Comparison of ENCODE assay signal across 12 cellular contexts in the genomic region with DNA sequence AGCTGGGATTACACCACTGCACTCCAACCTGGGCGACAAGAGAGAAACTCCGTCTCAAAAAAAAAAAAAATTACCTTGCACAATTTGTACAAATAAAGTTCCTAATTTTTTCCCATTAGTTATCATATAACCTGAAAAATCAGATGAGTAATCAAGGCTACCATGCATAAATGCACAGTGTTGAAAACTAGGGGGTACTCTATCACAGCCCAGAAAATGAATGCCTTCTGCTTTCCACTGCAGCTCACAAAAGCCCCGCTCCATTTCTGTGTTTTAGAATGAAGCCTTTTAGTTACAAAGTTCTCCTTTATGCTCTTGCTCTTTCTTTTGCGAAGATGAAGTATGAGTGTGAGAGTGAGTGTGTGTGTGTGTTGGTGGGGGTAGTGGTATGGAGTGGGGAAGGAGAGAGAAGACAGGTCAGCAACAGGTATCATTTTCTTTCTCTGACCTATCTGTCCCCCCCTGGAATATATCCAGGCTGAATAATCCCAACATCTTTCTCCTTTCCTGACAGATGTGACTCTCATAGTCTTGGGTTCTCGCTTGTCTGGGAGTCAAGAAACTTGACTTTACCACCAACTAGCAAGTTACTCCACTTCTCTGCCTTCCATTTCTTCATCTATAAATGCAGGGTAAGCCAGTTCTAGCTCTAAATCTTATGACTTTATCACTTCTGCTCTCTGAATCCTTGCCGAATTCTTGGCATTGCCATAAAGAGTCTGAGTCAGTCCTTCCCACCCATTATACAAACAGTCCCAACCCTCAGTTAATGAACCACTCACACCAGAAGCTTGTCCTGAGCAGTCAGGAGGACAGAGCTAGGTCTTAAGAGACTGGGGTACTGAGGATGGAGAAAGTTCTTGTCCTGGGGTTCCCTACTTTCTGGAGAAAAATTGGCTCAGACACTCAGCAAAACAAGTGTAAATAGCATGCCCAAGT. TPM values are rescaled to one million over a fixed set of nuclear protein-coding genes. Genes with fewer than 3 reads are reported as not detected.
DNase-seq lines count a peak whose midpoint lies in the region; ATAC-seq and TF ChIP-seq lines count a peak whose summit lies in the region.
"Had no signal": no experiment of that assay in that cellular context is flagged by ENCODE, and none has a peak within 500 bp of the region (broad histone marks: within the 10 kb centered on the region; RNA-seq: fewer than 3 reads in every experiment).

No MANE protein-coding gene starts in this region.

- peaks cover 15% of the 10 kb centered on the region for H3K4me1 ChIP-seq in RWPE2 (ENCODE audit: insufficient read depth, poor library complexity, severe bottlenecking)
- H3K4me1 ChIP-seq in parathyroid adenoma = no peaks in the 10 kb centered on the region

- peak; percentile 100 for ATAC-seq in RWPE2 (ENCODE audit: low read depth)
- ATAC-seq in esophagus mucosa = peak; percentile 98
- no peak for ATAC-seq in HG03378 (IDR thresholded peaks at IDR 0.05; ENCODE audit: unreplicated experiment)
- ATAC-seq: stimulated activated naive CD8-positive, alpha-beta T cell treated with anti-CD3 and anti-CD28 coated beads, Interleukin-15, Interleukin-2, amounts not matched to agents 100 U/mL and 50 U/mL, for 24 hours had no signal

- no peak overlapping the region for H3K9ac ChIP-seq in parathyroid adenoma

- H3K27me3 ChIP-seq in RWPE2 (ENCODE audit: insufficient read depth, poor library complexity, severe bottlenecking) (no peaks in the 10 kb centered on the region), parathyroid adenoma (ENCODE audit: control insufficient read depth, insufficient read depth, low read length) (no peaks in the 10 kb centered on the region)

- H3K27ac ChIP-seq in RWPE2 (ENCODE audit: poor library complexity, severe bottlenecking) (peak overlapping the region; percentile 50), parathyroid adenoma (no peak overlapping the region)
- H3K27ac ChIP-seq: dorsolateral prefrontal cortex had no signal

- no peak overlapping the region for H3K4me2 ChIP-seq in parathyroid adenoma (ENCODE audit: low read length)

- peak overlapping the region; percentile 11 for H2AFZ ChIP-seq in parathyroid adenoma

- peak; percentile 81 for DNase-seq in EL
- DNase-seq in RWPE2 (ENCODE audit: low spot score) = no peak
- DNase-seq in stimulated activated CD4-positive, alpha-beta T cell treated with anti-CD3 and anti-CD28 coated beads, Interleukin-4, amount 100 ng/mL, for 1 hour = no peak
- DNase-seq in NCI-H1694 treated with DMSO at 0.1 percent for 48 hours (lab: John Stamatoyannopoulos, UW) = no peak
- DNase-seq in NCI-H82 treated with DMSO at 0.1 percent for 48 hours (lab: John Stamatoyannopoulos, UW; ENCODE audit: unreplicated experiment) = no peak
- DNase-seq: activated CD4-positive, CD25-positive, alpha-beta regulatory T cell; dorsolateral prefrontal cortex; stimulated activated naive CD8-positive, alpha-beta T cell treated with anti-CD3 and anti-CD28 coated beads, Interleukin-15, Interleukin-2, amounts not matched to agents 100 U/mL and 50 U/mL, for 24 hours had no signal

- no peak for TF ChIP-seq CTCF in RWPE2 (IDR thresholded peaks at IDR 0.05; ENCODE audit: poor library complexity, severe bottlenecking)
- no peak for TF ChIP-seq CTCF in parathyroid adenoma (IDR thresholded peaks at IDR 0.05)

- H3K4me3 ChIP-seq in RWPE2 (ENCODE audit: severe bottlenecking) (no peak overlapping the region), parathyroid adenoma (ENCODE audit: low read depth, low read length) (no peak overlapping the region)
- H3K4me3 ChIP-seq: dorsolateral prefrontal cortex had no signal

- no peaks in the 10 kb centered on the region for H3K9me3 ChIP-seq in RWPE2 (ENCODE audit: severe bottlenecking)
- no peaks in the 10 kb centered on the region for H3K9me3 ChIP-seq in parathyroid adenoma (ENCODE audit: control insufficient read depth, low read length)

- H3K36me3 ChIP-seq in RWPE2 (ENCODE audit: low read depth) (no peaks in the 10 kb centered on the region), parathyroid adenoma (ENCODE audit: control insufficient read depth, insufficient read depth, low read length) (no peaks in the 10 kb centered on the region)

- no peaks in the 10 kb centered on the region for H3K79me2 ChIP-seq in parathyroid adenoma

RNA-seq across cellular contexts. Expression of a gene that starts 16.1 kb away (rescaled TPM):
- 1.5 TPM for total RNA-seq in esophagus mucosa
- total RNA-seq: pulmonary artery endothelial cell had no signal

RNA-seq across cellular contexts. Expression of a gene that starts 37.7 kb away (rescaled TPM):
- 96.2 TPM for total RNA-seq in esophagus mucosa

RNA-seq across cellular contexts. Expression of a gene that starts 38.6 kb away (rescaled TPM):
- not detected for total RNA-seq in esophagus mucosa
- total RNA-seq: pulmonary artery endothelial cell had no signal
